Comparison of ENCODE assay signal across 1 cellular context in genomic region chr1:16236495-16237342, GRCh38.
TF ChIP-seq lines count a peak whose summit lies in the region.

A gene with protein sequence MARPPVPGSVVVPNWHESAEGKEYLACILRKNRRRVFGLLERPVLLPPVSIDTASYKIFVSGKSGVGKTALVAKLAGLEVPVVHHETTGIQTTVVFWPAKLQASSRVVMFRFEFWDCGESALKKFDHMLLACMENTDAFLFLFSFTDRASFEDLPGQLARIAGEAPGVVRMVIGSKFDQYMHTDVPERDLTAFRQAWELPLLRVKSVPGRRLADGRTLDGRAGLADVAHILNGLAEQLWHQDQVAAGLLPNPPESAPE (minus strand): TSS chr1:16237183. CDS start chr1:16236742, 441 bp downstream.

TF ChIP-seq in HEK293, 187 proteins besides CTCF, POLR2A, EP300 and RAD21 (continued from another document and continues in another):
- TF ChIP-seq GFI1B (tag by site-specific recombination; IDR thresholded peaks at IDR 0.05) (no peak), SCRT2 (tag by site-specific recombination; IDR thresholded peaks at IDR 0.05) (peak; percentile 100), ZNF785 (tag by site-specific recombination; IDR thresholded peaks at IDR 0.05) (no peak), ZNF48 (tag by site-specific recombination; IDR thresholded peaks at IDR 0.05) (no peak), ZNF292 (tag by site-specific recombination; IDR thresholded peaks at IDR 0.05; ENCODE audit: borderline replicate concordance, low read depth) (no peak), ZNF140 (tag by site-specific recombination; IDR thresholded peaks at IDR 0.05) (no peak), KLF7 (tag by site-specific recombination; IDR thresholded peaks at IDR 0.05; ENCODE audit: borderline replicate concordance) (no peak), ZNF585B (tag by site-specific recombination; IDR thresholded peaks at IDR 0.05) (no peak), ZNF324 (tag by site-specific recombination; IDR thresholded peaks at IDR 0.05) (no peak; the same call in 1 of the 2 replicates), ZNF175 (tag by site-specific recombination; IDR thresholded peaks at IDR 0.05) (no peak), GLI4 (tag by site-specific recombination; IDR thresholded peaks at IDR 0.05) (0 out of 2 replicates have a peak, but pooled peaks have one; percentile 55), ZBTB17 (tag by site-specific recombination; IDR thresholded peaks at IDR 0.05) (peak; percentile 26; the same call in 1 of the 2 replicates), ZNF777 (tag by site-specific recombination; IDR thresholded peaks at IDR 0.05; ENCODE audit: borderline replicate concordance) (no peak), ZNF664 (tag by site-specific recombination; IDR thresholded peaks at IDR 0.05) (no peak), ZNF600 (tag by site-specific recombination; IDR thresholded peaks at IDR 0.05) (no peak; the same call in 1 of the 2 replicates), PRDM4 (tag by site-specific recombination; IDR thresholded peaks at IDR 0.05) (no peak), ZNF623 (tag by site-specific recombination; IDR thresholded peaks at IDR 0.05) (no peak), ZNF223 (tag by site-specific recombination; IDR thresholded peaks at IDR 0.05) (no peak), PRDM6 (tag by site-specific recombination; IDR thresholded peaks at IDR 0.05) (no peak), ZXDB (tag by site-specific recombination; IDR thresholded peaks at IDR 0.05) (peak; percentile 48; the same call in 1 of the 2 replicates), KLF9 (tag by site-specific recombination; IDR thresholded peaks at IDR 0.05; ENCODE audit: low read depth) (peak; percentile 87; the same call in 1 of the 2 replicates), ZNF394 (tag by site-specific recombination; IDR thresholded peaks at IDR 0.05; ENCODE audit: borderline replicate concordance) (peak; percentile 65; the same call in 1 of the 2 replicates), ZBTB6 (tag by site-specific recombination; IDR thresholded peaks at IDR 0.05) (no peak), ZNF449 (tag by site-specific recombination; IDR thresholded peaks at IDR 0.05) (peak; percentile 88), PRDM2 (tag by site-specific recombination; IDR thresholded peaks at IDR 0.05; ENCODE audit: borderline replicate concordance) (no peak), ZFP37 (tag by site-specific recombination; IDR thresholded peaks at IDR 0.05) (0 out of 2 replicates have a peak, but pooled peaks have one; percentile 42), ZBTB20 (tag by site-specific recombination; IDR thresholded peaks at IDR 0.05) (peak; percentile 66; the same call in 1 of the 2 replicates), ZNF404 (tag by site-specific recombination; IDR thresholded peaks at IDR 0.05) (no peak), ZNF626 (tag by site-specific recombination; IDR thresholded peaks at IDR 0.05) (no peak), ZNF624 (tag by site-specific recombination; IDR thresholded peaks at IDR 0.05) (no peak), ZNF701 (tag by site-specific recombination; IDR thresholded peaks at IDR 0.05) (no peak)
- TF ChIP-seq, protein P1, sequence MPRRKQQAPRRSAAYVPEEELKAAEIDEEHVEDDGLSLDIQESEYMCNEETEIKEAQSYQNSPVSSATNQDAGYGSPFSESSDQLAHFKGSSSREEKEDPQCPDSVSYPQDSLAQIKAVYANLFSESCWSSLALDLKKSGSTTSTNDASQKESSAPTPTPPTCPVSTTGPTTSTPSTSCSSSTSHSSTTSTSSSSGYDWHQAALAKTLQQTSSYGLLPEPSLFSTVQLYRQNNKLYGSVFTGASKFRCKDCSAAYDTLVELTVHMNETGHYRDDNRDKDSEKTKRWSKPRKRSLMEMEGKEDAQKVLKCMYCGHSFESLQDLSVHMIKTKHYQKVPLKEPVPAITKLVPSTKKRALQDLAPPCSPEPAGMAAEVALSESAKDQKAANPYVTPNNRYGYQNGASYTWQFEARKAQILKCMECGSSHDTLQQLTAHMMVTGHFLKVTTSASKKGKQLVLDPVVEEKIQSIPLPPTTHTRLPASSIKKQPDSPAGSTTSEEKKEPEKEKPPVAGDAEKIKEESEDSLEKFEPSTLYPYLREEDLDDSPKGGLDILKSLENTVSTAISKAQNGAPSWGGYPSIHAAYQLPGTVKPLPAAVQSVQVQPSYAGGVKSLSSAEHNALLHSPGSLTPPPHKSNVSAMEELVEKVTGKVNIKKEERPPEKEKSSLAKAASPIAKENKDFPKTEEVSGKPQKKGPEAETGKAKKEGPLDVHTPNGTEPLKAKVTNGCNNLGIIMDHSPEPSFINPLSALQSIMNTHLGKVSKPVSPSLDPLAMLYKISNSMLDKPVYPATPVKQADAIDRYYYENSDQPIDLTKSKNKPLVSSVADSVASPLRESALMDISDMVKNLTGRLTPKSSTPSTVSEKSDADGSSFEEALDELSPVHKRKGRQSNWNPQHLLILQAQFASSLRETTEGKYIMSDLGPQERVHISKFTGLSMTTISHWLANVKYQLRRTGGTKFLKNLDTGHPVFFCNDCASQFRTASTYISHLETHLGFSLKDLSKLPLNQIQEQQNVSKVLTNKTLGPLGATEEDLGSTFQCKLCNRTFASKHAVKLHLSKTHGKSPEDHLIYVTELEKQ (tag by site-specific recombination; IDR thresholded peaks at IDR 0.05; ENCODE audit: borderline replicate concordance), result no peak
- TF ChIP-seq, protein P2, sequence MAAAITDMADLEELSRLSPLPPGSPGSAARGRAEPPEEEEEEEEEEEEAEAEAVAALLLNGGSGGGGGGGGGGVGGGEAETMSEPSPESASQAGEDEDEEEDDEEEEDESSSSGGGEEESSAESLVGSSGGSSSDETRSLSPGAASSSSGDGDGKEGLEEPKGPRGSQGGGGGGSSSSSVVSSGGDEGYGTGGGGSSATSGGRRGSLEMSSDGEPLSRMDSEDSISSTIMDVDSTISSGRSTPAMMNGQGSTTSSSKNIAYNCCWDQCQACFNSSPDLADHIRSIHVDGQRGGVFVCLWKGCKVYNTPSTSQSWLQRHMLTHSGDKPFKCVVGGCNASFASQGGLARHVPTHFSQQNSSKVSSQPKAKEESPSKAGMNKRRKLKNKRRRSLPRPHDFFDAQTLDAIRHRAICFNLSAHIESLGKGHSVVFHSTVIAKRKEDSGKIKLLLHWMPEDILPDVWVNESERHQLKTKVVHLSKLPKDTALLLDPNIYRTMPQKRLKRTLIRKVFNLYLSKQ (tag by site-specific recombination; IDR thresholded peaks at IDR 0.05; ENCODE audit: borderline replicate concordance), result no peak
- TF ChIP-seq, protein P3, sequence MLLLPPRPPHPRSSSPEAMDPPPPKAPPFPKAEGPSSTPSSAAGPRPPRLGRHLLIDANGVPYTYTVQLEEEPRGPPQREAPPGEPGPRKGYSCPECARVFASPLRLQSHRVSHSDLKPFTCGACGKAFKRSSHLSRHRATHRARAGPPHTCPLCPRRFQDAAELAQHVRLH (tag by site-specific recombination; IDR thresholded peaks at IDR 0.05), result no peak
- TF ChIP-seq, protein P4, sequence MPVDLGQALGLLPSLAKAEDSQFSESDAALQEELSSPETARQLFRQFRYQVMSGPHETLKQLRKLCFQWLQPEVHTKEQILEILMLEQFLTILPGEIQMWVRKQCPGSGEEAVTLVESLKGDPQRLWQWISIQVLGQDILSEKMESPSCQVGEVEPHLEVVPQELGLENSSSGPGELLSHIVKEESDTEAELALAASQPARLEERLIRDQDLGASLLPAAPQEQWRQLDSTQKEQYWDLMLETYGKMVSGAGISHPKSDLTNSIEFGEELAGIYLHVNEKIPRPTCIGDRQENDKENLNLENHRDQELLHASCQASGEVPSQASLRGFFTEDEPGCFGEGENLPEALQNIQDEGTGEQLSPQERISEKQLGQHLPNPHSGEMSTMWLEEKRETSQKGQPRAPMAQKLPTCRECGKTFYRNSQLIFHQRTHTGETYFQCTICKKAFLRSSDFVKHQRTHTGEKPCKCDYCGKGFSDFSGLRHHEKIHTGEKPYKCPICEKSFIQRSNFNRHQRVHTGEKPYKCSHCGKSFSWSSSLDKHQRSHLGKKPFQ (tag by site-specific recombination; IDR thresholded peaks at IDR 0.05), result peak; percentile 58; the same call in 1 of the 2 replicates
- TF ChIP-seq, protein P5, sequence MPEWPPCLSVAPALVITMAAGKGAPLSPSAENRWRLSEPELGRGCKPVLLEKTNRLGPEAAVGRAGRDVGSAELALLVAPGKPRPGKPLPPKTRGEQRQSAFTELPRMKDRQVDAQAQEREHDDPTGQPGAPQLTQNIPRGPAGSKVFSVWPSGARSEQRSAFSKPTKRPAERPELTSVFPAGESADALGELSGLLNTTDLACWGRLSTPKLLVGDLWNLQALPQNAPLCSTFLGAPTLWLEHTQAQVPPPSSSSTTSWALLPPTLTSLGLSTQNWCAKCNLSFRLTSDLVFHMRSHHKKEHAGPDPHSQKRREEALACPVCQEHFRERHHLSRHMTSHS (tag by site-specific recombination; IDR thresholded peaks at IDR 0.05), result no peak
